In genomic region chr11:17722000-17722643, GRCh38 we compare ENCODE assay signal across 10 cellular contexts. TPM values are rescaled to one million over a fixed set of nuclear protein-coding genes. Genes with fewer than 3 reads are reported as not detected.
DNase-seq lines count a peak whose midpoint lies in the region; ATAC-seq, FAIRE-seq and TF ChIP-seq lines count a peak whose summit lies in the region.
"Had no signal": no experiment of that assay in that cellular context is flagged by ENCODE, and none has a peak within 500 bp of the region (broad histone marks: within the 10 kb centered on the region; RNA-seq: fewer than 3 reads in every experiment).

No MANE protein-coding gene starts in this region.

- POLR2A ChIA-PET in HepG2 (lab: Yijun Ruan, JAX), result no interaction called here

- TF ChIP-seq POLR2A in HepG2 (IDR thresholded peaks at IDR 0.05; ENCODE audit: insufficient read depth in 1 of 2, low read depth in 2 of 2, low read length in 2 of 2), result no peak

- TF ChIP-seq EP300 in HepG2 (IDR thresholded peaks at IDR 0.05; ENCODE audit: low read depth in 2 of 2, low read length in 2 of 2) (no peak), HepG2 (CRISPR knock-in tag; IDR thresholded peaks at IDR 0.05; ENCODE audit: borderline replicate concordance) (no peak)

- ATAC-seq in HepG2, result peak; percentile 37; the same call in 2 of the 3 replicates
- no peak for ATAC-seq in HG02840 (IDR thresholded peaks at IDR 0.05; ENCODE audit: low FRiP score, unreplicated experiment)
- ATAC-seq in HG03280 (IDR thresholded peaks at IDR 0.05; ENCODE audit: unreplicated experiment), result no peak

- H3K9ac ChIP-seq in HepG2 (ENCODE audit: insufficient read depth, low read depth, low read length), result no peak overlapping the region

- H3K4me1 ChIP-seq in BE2C, result no peaks in the 10 kb centered on the region
- H3K4me1 ChIP-seq in HepG2 (ENCODE audit: insufficient read depth, low read length), result no peaks in the 10 kb centered on the region; the same call in 1 of the 2 replicates

- H3K9me3 ChIP-seq in BE2C, result no peaks in the 10 kb centered on the region
- H3K9me3 ChIP-seq in HepG2 (ENCODE audit: low read length), result no peaks in the 10 kb centered on the region; the same call in 1 of the 2 replicates
- H3K9me3 ChIP-seq: heart left ventricle had no signal

- no peaks in the 10 kb centered on the region for H3K79me2 ChIP-seq in HepG2 (ENCODE audit: insufficient read depth, low read length)

- FAIRE-seq in HepG2 (lab: Jason Lieb, UNC), result no peak

- WGBS in HepG2 (ENCODE audit: low lambda C conversion rate), result 30% methylated on average over 22 of the region's 25 CpGs

- in situ Hi-C loops in HepG2 (cut with HindIII; ENCODE audit: extremely low pct_ligation_motif_present, low pct_unique_long_range_greater_than_20kb), result loop anchor here (5.0 kb wide), 1 partner anchor 120 kb away; no protein-coding TSS in a partner anchor

- H3K27me3 ChIP-seq in BE2C (peaks cover 47% of the 10 kb centered on the region), HepG2 (ENCODE audit: control insufficient read depth in 1 of 2, insufficient read depth in 2 of 2, low read length in 2 of 2) (peaks cover 11 to 57% of the 10 kb centered on the region in 2 experiments)

- BruUV-seq in HepG2 (replicated peaks; lab: Mats Ljungman, UMichigan), result no TSS peak

- H3K4me2 ChIP-seq in HepG2 (ENCODE audit: low read depth, low read length), result no peak overlapping the region

- H3K36me3 ChIP-seq in BE2C, result no peaks in the 10 kb centered on the region
- no peaks in the 10 kb centered on the region for H3K36me3 ChIP-seq in HepG2 (replicated peaks in 1 of 2; ENCODE audit: control insufficient read depth in 1 of 2, insufficient read depth in 2 of 2, low read length in 2 of 2)
- H3K36me3 ChIP-seq: heart left ventricle had no signal

- no peak for TF ChIP-seq RAD21 in HepG2 (CRISPR knock-in tag; IDR thresholded peaks at IDR 0.05)

- DNase-seq in BE2C (no peak), HFF-Myc (ENCODE audit: extremely low read depth, low read depth) (no peak), amniotic epithelial cell (ENCODE audit: low read depth) (peak; percentile 10), HepG2 (ENCODE audit: low spot score) (no peak), amniotic stem cell (lab: John Stamatoyannopoulos, UW) (no peak)
- DNase-seq in activated CD4-positive, alpha-beta T cell treated with anti-CD3 and anti-CD28 coated beads, Interleukin-2, amount 50 U/mL, for 4 hours, result no peak
- DNase-seq: heart left ventricle had no signal

- CTCF ChIA-PET in HepG2 (lab: Yijun Ruan, JAX; ENCODE audit: low intra/inter-chr PET ratio, low total read pairs), result interaction anchor here (1.3 kb wide), 1 partner anchor 8 kb away, joined by 3 read pairs; no protein-coding TSS in a partner anchor

- intact Hi-C loops in HepG2 (cut with micrococcal nuclease; ENCODE audit: unreplicated experiment), result no loop called here

- H2AFZ ChIP-seq in HepG2 (ENCODE audit: low read length), result no peak overlapping the region

- H3K27ac ChIP-seq in HepG2 (ENCODE audit: extremely low read length, insufficient read depth, low read length), result no peak overlapping the region
- H3K27ac ChIP-seq: heart left ventricle had no signal

- H4K20me1 ChIP-seq in HepG2 (ENCODE audit: insufficient read depth, low read length), result no peaks in the 10 kb centered on the region

- 0 out of 2 replicates have a peak, but pooled peaks have one; percentile 13 for TF ChIP-seq CTCF in BE2C (IDR thresholded peaks at IDR 0.05; ENCODE audit: low read depth, low read length)
- TF ChIP-seq CTCF in HFF-Myc (IDR thresholded peaks at IDR 0.05; ENCODE audit: low read depth, low read length, missing control alignments), result peak; percentile 59
- TF ChIP-seq CTCF in HepG2 (CRISPR knock-in tag; IDR thresholded peaks at IDR 0.05), result peak; percentile 39

- H3K4me3 ChIP-seq in BE2C (ENCODE audit: low read depth, low read length) (no peak overlapping the region), HFF-Myc (replicated peaks; ENCODE audit: low read depth, low read length) (no peak overlapping the region), HepG2 (replicated peaks in 1 of 3; ENCODE audit: insufficient read depth in 1 of 3, low read depth in 2 of 3, low read length in 3 of 3) (no peak overlapping the region)
- H3K4me3 ChIP-seq: heart left ventricle had no signal

TF ChIP-seq in HepG2, 621 proteins besides CTCF, POLR2A, EP300 and RAD21:
- TF ChIP-seq ZSCAN30 (CRISPR knock-in tag; IDR thresholded peaks at IDR 0.05) (no peak), STAG1 (CRISPR knock-in tag; IDR thresholded peaks at IDR 0.05) (peak; percentile 25), ZNF629 (CRISPR knock-in tag; conservative IDR thresholded peaks at IDR 0.05) (peak; percentile 55)

RNA-seq across cellular contexts. Expression of gene MYOD1, which starts 2.8 kb away (rescaled TPM):
- polyA plus RNA-seq in BE2C (2012; ENCODE audit: insufficient read depth, insufficient read length, low read depth), result not detected
- not detected in 2 replicates for total RNA-seq in HepG2 (2016; rRNA removed; fragmentation: Illumina TruSeq; extraction: Trizol)
- total RNA-seq in HepG2 (2016; cell fraction: cytosol; rRNA removed; fragmentation: Illumina TruSeq; extraction: Trizol; ENCODE audit: low read depth), result not detected in 2 replicates
- not detected in 2 replicates for total RNA-seq in HepG2 (2016; cell fraction: insoluble cytoplasmic fraction; rRNA removed; fragmentation: Illumina TruSeq; extraction: Trizol)
- not detected in 2 replicates for total RNA-seq in HepG2 (2016; cell fraction: membrane; rRNA removed; fragmentation: Illumina TruSeq; extraction: Trizol)
- not detected in 2 replicates for total RNA-seq in HepG2 (2016; cell fraction: nucleus; rRNA removed; fragmentation: Illumina TruSeq; extraction: Trizol)
- polyA plus RNA-seq in HepG2 (2011; rRNA removed), result not detected in 2 replicates
- not detected in 2 replicates for polyA plus RNA-seq in HepG2 (2011; cell fraction: cytosol; rRNA removed)
- polyA plus RNA-seq in HepG2 (2011; cell fraction: nucleus; rRNA removed), result not detected in 2 replicates
- not detected in 2 replicates for polyA plus RNA-seq in HepG2 (2012)
- polyA plus RNA-seq in HepG2 (2016; cell fraction: cytosol; fragmentation: Illumina TruSeq; extraction: Trizol; ENCODE audit: low read depth), result not detected in 2 replicates
- polyA plus RNA-seq in HepG2 (2016; cell fraction: insoluble cytoplasmic fraction; fragmentation: Illumina TruSeq; extraction: Trizol; ENCODE audit: low read depth), result not detected in 2 replicates
- polyA plus RNA-seq in HepG2 (2016; cell fraction: membrane; fragmentation: Illumina TruSeq; extraction: Trizol; ENCODE audit: low read depth), result not detected in 2 replicates
- not detected in 2 replicates for polyA plus RNA-seq in HepG2 (2016; cell fraction: nucleus; fragmentation: Illumina TruSeq; extraction: Trizol; ENCODE audit: insufficient read depth, low read depth)
- polyA minus RNA-seq in HepG2 (2011; rRNA and poly(A)+ RNA removed; ENCODE audit: low replicate concordance), result not detected in 2 replicates
- polyA minus RNA-seq in HepG2 (2011; cell fraction: cytosol; rRNA and poly(A)+ RNA removed), result not detected in 2 replicates
- not detected in 2 replicates for polyA minus RNA-seq in HepG2 (2011; cell fraction: nucleus; rRNA and poly(A)+ RNA removed)
- total RNA-seq: activated T-helper 2 cell treated with anti-CD3 and anti-CD28 coated beads, Interferon-gamma antibody, Interleukin-2, Interleukin-4, amounts not matched to agents 10 μg/mL and 5 μg/mL and 100 μg/mL, durations not matched to agents 14 hours and 24 hours and 36 hours; heart left ventricle had no signal
- polyA plus RNA-seq: heart left ventricle had no signal

RNA-seq across cellular contexts. Expression of gene KCNC1, which starts 12.5 kb away (rescaled TPM):
- 2.9 TPM for polyA plus RNA-seq in BE2C (2012; ENCODE audit: insufficient read depth, insufficient read length, low read depth)
- 0.03 and 0.04 TPM in 2 replicates for total RNA-seq in HepG2 (2016; rRNA removed; fragmentation: Illumina TruSeq; extraction: Trizol)
- total RNA-seq in HepG2 (2016; cell fraction: cytosol; rRNA removed; fragmentation: Illumina TruSeq; extraction: Trizol; ENCODE audit: low read depth), result not detected in 2 replicates
- total RNA-seq in HepG2 (2016; cell fraction: insoluble cytoplasmic fraction; rRNA removed; fragmentation: Illumina TruSeq; extraction: Trizol), result 0.04 and 0.06 TPM in 2 replicates
- total RNA-seq in HepG2 (2016; cell fraction: membrane; rRNA removed; fragmentation: Illumina TruSeq; extraction: Trizol), result 0.03 and 0.10 TPM in 2 replicates
- 0.34 and 0.38 TPM in 2 replicates for total RNA-seq in HepG2 (2016; cell fraction: nucleus; rRNA removed; fragmentation: Illumina TruSeq; extraction: Trizol)
- 0.01 TPM in 1 of 2 replicates, not detected in the other for polyA plus RNA-seq in HepG2 (2011; rRNA removed)
- not detected in 2 replicates for polyA plus RNA-seq in HepG2 (2011; cell fraction: cytosol; rRNA removed)
- polyA plus RNA-seq in HepG2 (2011; cell fraction: nucleus; rRNA removed), result 0.16 and 0.19 TPM in 2 replicates
- polyA plus RNA-seq in HepG2 (2012), result 0.11 and 0.51 TPM in 2 replicates
- polyA plus RNA-seq in HepG2 (2016; cell fraction: cytosol; fragmentation: Illumina TruSeq; extraction: Trizol; ENCODE audit: low read depth), result 0.02 TPM in 1 of 2 replicates, not detected in the other
- 0.07 TPM in 1 of 2 replicates, not detected in the other for polyA plus RNA-seq in HepG2 (2016; cell fraction: insoluble cytoplasmic fraction; fragmentation: Illumina TruSeq; extraction: Trizol; ENCODE audit: low read depth)
- 0.02 TPM in 1 of 2 replicates, not detected in the other for polyA plus RNA-seq in HepG2 (2016; cell fraction: membrane; fragmentation: Illumina TruSeq; extraction: Trizol; ENCODE audit: low read depth)
- polyA plus RNA-seq in HepG2 (2016; cell fraction: nucleus; fragmentation: Illumina TruSeq; extraction: Trizol; ENCODE audit: insufficient read depth, low read depth), result 0.36 and 0.99 TPM in 2 replicates
- polyA minus RNA-seq in HepG2 (2011; rRNA and poly(A)+ RNA removed; ENCODE audit: low replicate concordance), result not detected in 2 replicates
- polyA minus RNA-seq in HepG2 (2011; cell fraction: cytosol; rRNA and poly(A)+ RNA removed), result not detected in 2 replicates
- 0.39 and 0.50 TPM in 2 replicates for polyA minus RNA-seq in HepG2 (2011; cell fraction: nucleus; rRNA and poly(A)+ RNA removed)
- total RNA-seq: activated T-helper 2 cell treated with anti-CD3 and anti-CD28 coated beads, Interferon-gamma antibody, Interleukin-2, Interleukin-4, amounts not matched to agents 10 μg/mL and 5 μg/mL and 100 μg/mL, durations not matched to agents 14 hours and 24 hours and 36 hours had no signal
- polyA plus RNA-seq: heart left ventricle had no signal
